1 cellular context compared by ENCODE assay signal in genomic region chr16:55019419-55020131, GRCh38.
TF ChIP-seq lines count a peak whose summit lies in the region.

No MANE protein-coding gene starts in this region.

TF ChIP-seq in IMR-90, 13 proteins besides CTCF, POLR2A, EP300 and RAD21 (continued from another document):
- TF ChIP-seq ELK1 (IDR thresholded peaks at IDR 0.05; ENCODE audit: borderline replicate concordance, low read depth, low read length): no peak
